ENCODE assay signal across 1 cellular context in genomic region chr2:226559536-226559935, GRCh38.
TF ChIP-seq lines count a peak whose summit lies in the region.

No MANE protein-coding gene starts in this region.

TF ChIP-seq in HepG2, 621 proteins besides CTCF, POLR2A, EP300 and RAD21 (continued from another document and continues in another):
- TF ChIP-seq ZNF646 (CRISPR knock-in tag; IDR thresholded peaks at IDR 0.05) (no peak), FOXJ3 (CRISPR knock-in tag; IDR thresholded peaks at IDR 0.05; ENCODE audit: borderline replicate concordance) (peak; percentile 99), XRCC5 (optimal IDR thresholded peaks at IDR 0.05; ENCODE audit: low read length) (no peak), FIP1L1 (IDR thresholded peaks at IDR 0.05; ENCODE audit: borderline replicate concordance, insufficient read depth, low read depth, low read length) (no peak), ZNF138 (CRISPR knock-in tag; IDR thresholded peaks at IDR 0.05; ENCODE audit: low read depth) (no peak), KDM3A (CRISPR knock-in tag; IDR thresholded peaks at IDR 0.05; ENCODE audit: low read depth) (peak; percentile 85), RFX3 (CRISPR knock-in tag; IDR thresholded peaks at IDR 0.05) (peak; percentile 46; the same call in 1 of the 2 replicates), ZNF691 (CRISPR knock-in tag; IDR thresholded peaks at IDR 0.05; ENCODE audit: borderline replicate concordance, low read depth) (no peak), ZNF441 (CRISPR knock-in tag; IDR thresholded peaks at IDR 0.05; ENCODE audit: borderline replicate concordance) (no peak), ZBTB44 (CRISPR knock-in tag; IDR thresholded peaks at IDR 0.05) (no peak), SKIL (CRISPR knock-in tag; IDR thresholded peaks at IDR 0.05; ENCODE audit: borderline replicate concordance) (no peak), ZNF460 (CRISPR knock-in tag; IDR thresholded peaks at IDR 0.05; ENCODE audit: borderline replicate concordance) (peak; percentile 44; the same call in 1 of the 2 replicates), HNF4A (CRISPR knock-in tag; IDR thresholded peaks at IDR 0.05) (peak; percentile 98), SIX4 (CRISPR knock-in tag; IDR thresholded peaks at IDR 0.05) (peak; percentile 87), MTF1 (CRISPR knock-in tag; IDR thresholded peaks at IDR 0.05) (no peak), ZFP36L2 (CRISPR knock-in tag; IDR thresholded peaks at IDR 0.05) (no peak), NFATC3 (CRISPR knock-in tag; IDR thresholded peaks at IDR 0.05) (no peak), ZNF253 (CRISPR knock-in tag; IDR thresholded peaks at IDR 0.05; ENCODE audit: borderline replicate concordance) (no peak), ZNF639 (CRISPR knock-in tag; conservative IDR thresholded peaks at IDR 0.05) (0 out of 2 replicates have a peak, but pooled peaks have one; percentile 54), ARID2 (CRISPR knock-in tag; IDR thresholded peaks at IDR 0.05; ENCODE audit: borderline replicate concordance) (0 out of 2 replicates have a peak, but pooled peaks have one; percentile 25), ATF2 (CRISPR knock-in tag; IDR thresholded peaks at IDR 0.05) (peak; percentile 96), ZNF629 (CRISPR knock-in tag; conservative IDR thresholded peaks at IDR 0.05) (peak; percentile 55; the same call in 1 of the 2 replicates), PHF5A (CRISPR knock-in tag; IDR thresholded peaks at IDR 0.05; ENCODE audit: low read depth, unreplicated experiment) (peak; percentile 93), ZNF605 (CRISPR knock-in tag; IDR thresholded peaks at IDR 0.05) (no peak), FOXA1 (IDR thresholded peaks at IDR 0.05) (peak; percentile 98), FOXA1 (CRISPR knock-in tag; IDR thresholded peaks at IDR 0.05) (peak; percentile 99), AGO2 (optimal IDR thresholded peaks at IDR 0.05; ENCODE audit: low read depth, low read length) (no peak), ZFY (CRISPR knock-in tag; IDR thresholded peaks at IDR 0.05) (no peak), SNAPC2 (CRISPR knock-in tag; IDR thresholded peaks at IDR 0.05) (peak; percentile 60; the same call in 1 of the 2 replicates), E2F5 (CRISPR knock-in tag; conservative IDR thresholded peaks at IDR 0.05) (no peak), IRF2 (CRISPR knock-in tag; IDR thresholded peaks at IDR 0.05) (peak; percentile 96), ZNF18 (CRISPR knock-in tag; IDR thresholded peaks at IDR 0.05; ENCODE audit: insufficient replicate concordance) (no peak), ZNF609 (CRISPR knock-in tag; IDR thresholded peaks at IDR 0.05; ENCODE audit: borderline replicate concordance) (peak; percentile 96), ESRRA (CRISPR knock-in tag; IDR thresholded peaks at IDR 0.05; ENCODE audit: low read depth) (peak; percentile 84), PHF8 (CRISPR knock-in tag; IDR thresholded peaks at IDR 0.05) (no peak), SP140L (CRISPR knock-in tag; IDR thresholded peaks at IDR 0.05; ENCODE audit: borderline replicate concordance) (peak; percentile 94; the same call in 1 of the 2 replicates), IKZF4 (CRISPR knock-in tag; IDR thresholded peaks at IDR 0.05; ENCODE audit: borderline replicate concordance, low read depth, not compliant biosample characterization) (no peak), BORCS8-MEF2B (CRISPR knock-in tag; IDR thresholded peaks at IDR 0.05) (no peak), YEATS4 (CRISPR knock-in tag; IDR thresholded peaks at IDR 0.05; ENCODE audit: borderline replicate concordance) (peak; percentile 59; the same call in 1 of the 2 replicates), ZNF3 (CRISPR knock-in tag; IDR thresholded peaks at IDR 0.05) (no peak)
